Comparison of ENCODE assay signal across 8 cellular contexts in genomic region chr4:93168053-93168452, GRCh38.
"Had no signal": no experiment of that assay in that cellular context is flagged by ENCODE, and none has a peak within 500 bp of the region (broad histone marks: within the 10 kb centered on the region; RNA-seq: fewer than 3 reads in every experiment).

No MANE protein-coding gene starts in this region.

- H3K27ac Mint-ChIP-seq: HFFc6 had no signal

- H3K4me3 ChIP-seq: GM23248, K562 had no signal

- H3K27ac ChIP-seq: GM23248 had no signal

- H3K9ac ChIP-seq: GM23248 had no signal

- ATAC-seq: K562 had no signal

- H2AFZ ChIP-seq: GM23248 had no signal

- H3K4me3 Mint-ChIP-seq: HFFc6 had no signal

- DNase-seq: GM23248, GOT3, H7, HCEC 1CT, HFFc6, IMR-90, KG1 had no signal
